In the genomic region with DNA sequence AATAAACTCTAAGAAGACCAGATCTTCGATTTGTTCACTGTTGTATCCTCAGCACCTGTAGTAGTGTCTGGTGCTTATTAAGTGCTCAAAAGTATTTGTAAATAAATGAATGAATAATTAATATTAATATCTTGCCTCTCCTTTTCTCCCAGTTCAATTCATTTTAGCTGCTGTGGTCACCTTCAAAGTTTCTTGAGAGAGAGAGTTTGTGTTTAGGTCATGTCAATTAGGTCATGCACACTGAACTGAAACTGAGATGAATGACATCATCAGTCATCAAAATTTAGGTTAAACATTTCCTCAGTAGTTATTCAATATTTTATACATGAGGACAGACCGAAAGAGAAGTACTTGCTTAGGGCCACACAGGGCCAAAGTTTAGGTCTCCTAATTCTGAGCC, we compare ENCODE assay signal across 22 cellular contexts.
DNase-seq lines count a peak whose midpoint lies in the region; ATAC-seq, FAIRE-seq and TF ChIP-seq lines count a peak whose summit lies in the region.
"Had no signal": no experiment of that assay in that cellular context is flagged by ENCODE, and none has a peak within 500 bp of the region (broad histone marks: within the 10 kb centered on the region; RNA-seq: fewer than 3 reads in every experiment).

No MANE protein-coding gene starts in this region.

- H3K79me2 ChIP-seq in HepG2 (ENCODE audit: insufficient read depth, low read length) (no peaks in the 10 kb centered on the region), Loucy (ENCODE audit: insufficient read depth, low read length) (no peaks in the 10 kb centered on the region)

- no peaks in the 10 kb centered on the region for H4K20me1 ChIP-seq in HepG2 (ENCODE audit: insufficient read depth, low read length)
- no peaks in the 10 kb centered on the region for H4K20me1 ChIP-seq in Loucy (ENCODE audit: insufficient read depth, low read length, poor library complexity, severe bottlenecking)

- H3K27ac ChIP-seq in HepG2 (ENCODE audit: extremely low read length, insufficient read depth, low read length) (no peak overlapping the region), right lobe of liver (no peak overlapping the region), breast epithelium (no peak overlapping the region)
- H3K27ac ChIP-seq: 22Rv1, suprapubic skin, WERI-Rb-1 had no signal

- no peak overlapping the region for H3K27ac Mint-ChIP-seq in activated CD4-positive, alpha-beta T cell treated with anti-CD3 and anti-CD28 coated beads, Interleukin-2, amount 10 ng/mL, durations not matched to agents 24 days and 14 days
- H3K27ac Mint-ChIP-seq: activated CD4-positive, alpha-beta memory T cell treated with anti-CD3 and anti-CD28 coated beads for 36 hours; activated naive CD8-positive, alpha-beta T cell; B cell; progenitor cell of endocrine pancreas; T-helper 1 cell treated with Interleukin-12 subunit alpha and Interleukin-12 subunit beta and Interleukin-4 antibody, amounts not matched to agents 30 μg/mL and 1 μg/mL, for 36 hours had no signal

- H3K4me3 Mint-ChIP-seq in activated CD4-positive, alpha-beta T cell treated with anti-CD3 and anti-CD28 coated beads, Interleukin-2, amount 10 ng/mL, durations not matched to agents 24 days and 14 days: no peak overlapping the region
- H3K4me3 Mint-ChIP-seq: activated CD4-positive, alpha-beta memory T cell treated with anti-CD3 and anti-CD28 coated beads for 36 hours; activated naive CD8-positive, alpha-beta T cell; B cell; nephron progenitor cell; T-helper 1 cell treated with Interleukin-12 subunit alpha and Interleukin-12 subunit beta and Interleukin-4 antibody, amounts not matched to agents 30 μg/mL and 1 μg/mL, for 36 hours had no signal

- intact Hi-C loops in HepG2 (cut with micrococcal nuclease; ENCODE audit: unreplicated experiment) (no loop called here), right lobe of liver (cut with DNase I) (no loop called here), breast epithelium (cut with DNase I; ENCODE audit: low total_unique reads) (no loop called here)
- intact Hi-C loops in activated CD4-positive, alpha-beta T cell treated with anti-CD3 and anti-CD28 coated beads, Interleukin-2, amount 10 ng/mL, durations not matched to agents 24 days and 14 days (cut with micrococcal nuclease): no loop called here

- H3K9me3 Mint-ChIP-seq in activated CD4-positive, alpha-beta T cell treated with anti-CD3 and anti-CD28 coated beads, Interleukin-2, amount 10 ng/mL, durations not matched to agents 24 days and 14 days: no peaks in the 10 kb centered on the region
- H3K9me3 Mint-ChIP-seq: activated CD4-positive, alpha-beta memory T cell treated with anti-CD3 and anti-CD28 coated beads for 36 hours; nephron progenitor cell; T-helper 1 cell treated with Interleukin-12 subunit alpha and Interleukin-12 subunit beta and Interleukin-4 antibody, amounts not matched to agents 30 μg/mL and 1 μg/mL, for 36 hours had no signal

- H3K4me3 ChIP-seq in HepG2 (replicated peaks in 1 of 3; ENCODE audit: insufficient read depth in 1 of 3, low read depth in 2 of 3, low read length in 3 of 3) (no peak overlapping the region), right lobe of liver (no peak overlapping the region), Loucy (ENCODE audit: low read length, poor library complexity, severe bottlenecking) (no peak overlapping the region), breast epithelium (no peak overlapping the region)
- H3K4me3 ChIP-seq: suprapubic skin had no signal

- FAIRE-seq in HepG2 (lab: Jason Lieb, UNC): no peak

- TF ChIP-seq CTCF in HepG2 (CRISPR knock-in tag; IDR thresholded peaks at IDR 0.05): no peak
- TF ChIP-seq CTCF in right lobe of liver (IDR thresholded peaks at IDR 0.05): no peak
- no peak for TF ChIP-seq CTCF in Loucy (conservative IDR thresholded peaks at IDR 0.05; ENCODE audit: low read length)
- no peak for TF ChIP-seq CTCF in breast epithelium (IDR thresholded peaks at IDR 0.05)

- CTCF ChIA-PET in HepG2 (lab: Yijun Ruan, JAX; ENCODE audit: low intra/inter-chr PET ratio, low total read pairs): no interaction called here

- no peak for TF ChIP-seq RAD21 in HepG2 (CRISPR knock-in tag; IDR thresholded peaks at IDR 0.05)

- TF ChIP-seq POLR2A in HepG2 (IDR thresholded peaks at IDR 0.05; ENCODE audit: insufficient read depth in 1 of 2, low read depth in 2 of 2, low read length in 2 of 2) (no peak), right lobe of liver (IDR thresholded peaks at IDR 0.05) (no peak), breast epithelium (IDR thresholded peaks at IDR 0.05) (no peak)

- H3K4me1 Mint-ChIP-seq in activated CD4-positive, alpha-beta T cell treated with anti-CD3 and anti-CD28 coated beads, Interleukin-2, amount 10 ng/mL, durations not matched to agents 24 days and 14 days: peaks cover 22% of the 10 kb centered on the region

- TF ChIP-seq EP300 in HepG2 (IDR thresholded peaks at IDR 0.05; ENCODE audit: low read depth in 2 of 2, low read length in 2 of 2): no peak
- no peak for TF ChIP-seq EP300 in HepG2 (CRISPR knock-in tag; IDR thresholded peaks at IDR 0.05; ENCODE audit: borderline replicate concordance)

- no peaks in the 10 kb centered on the region for H3K36me3 Mint-ChIP-seq in activated CD4-positive, alpha-beta T cell treated with anti-CD3 and anti-CD28 coated beads, Interleukin-2, amount 10 ng/mL, durations not matched to agents 24 days and 14 days (ENCODE audit: low read depth)
- H3K36me3 Mint-ChIP-seq: activated CD4-positive, alpha-beta memory T cell treated with anti-CD3 and anti-CD28 coated beads for 36 hours; activated naive CD8-positive, alpha-beta T cell had no signal

- no peak overlapping the region for H3K4me2 ChIP-seq in HepG2 (ENCODE audit: low read depth, low read length)
- no peak overlapping the region for H3K4me2 ChIP-seq in Loucy (ENCODE audit: low read depth, low read length, poor library complexity, severe bottlenecking)

- POLR2A ChIA-PET in HepG2 (lab: Yijun Ruan, JAX): no interaction called here

- DNase-seq in HepG2 (ENCODE audit: low spot score) (no peak), right lobe of liver (no peak), breast epithelium (ENCODE audit: low spot score in 2 of 2) (no peak)
- no peak for DNase-seq in stimulated activated CD4-positive, alpha-beta T cell treated with anti-CD3 and anti-CD28 coated beads, Interleukin-4, amount 100 ng/mL, for 24 hours
- DNase-seq in activated effector memory CD4-positive, alpha-beta T cell treated with Interleukin-2 at 50 U/mL for 16 hours: no peak
- DNase-seq in activated CD4-positive, alpha-beta T cell treated with anti-CD3 and anti-CD28 coated beads, Interleukin-2, amount 10 ng/mL, durations not matched to agents 24 days and 14 days: no peak
- DNase-seq: activated CD4-positive, alpha-beta memory T cell treated with anti-CD3 and anti-CD28 coated beads for 36 hours; activated T-cell treated with anti-CD3 and anti-CD28 coated beads, Interleukin-2, amount 50 U/mL, for 1 hour; hypothalamus; Karpas-422; NCI-H524 treated with DMSO at 0.1 percent for 48 hours; nephron progenitor cell; SHP77; WERI-Rb-1 had no signal

- H3F3A ChIP-seq in Loucy (ENCODE audit: low read depth): no peaks in the 10 kb centered on the region

- H2AFZ ChIP-seq in HepG2 (ENCODE audit: low read length): no peak overlapping the region
- H2AFZ ChIP-seq in Loucy (ENCODE audit: low read length): peak overlapping the region; percentile 80; the same call in 1 of the 2 replicates

- H3K27me3 ChIP-seq in HepG2 (ENCODE audit: control insufficient read depth in 1 of 2, insufficient read depth in 2 of 2, low read length in 2 of 2) (no peaks in the 10 kb centered on the region), right lobe of liver (no peaks in the 10 kb centered on the region), Loucy (ENCODE audit: insufficient read depth, low read length, poor library complexity, severe bottlenecking) (no peaks in the 10 kb centered on the region), breast epithelium (no peaks in the 10 kb centered on the region)
- H3K27me3 ChIP-seq: suprapubic skin had no signal

- H3K4me1 ChIP-seq in HepG2 (ENCODE audit: insufficient read depth, low read length): peaks cover 50% of the 10 kb centered on the region
- peaks cover 0 to 14% (median 4%) of the 10 kb centered on the region in 4 donors for H3K4me1 ChIP-seq in right lobe of liver
- peaks cover 55% of the 10 kb centered on the region for H3K4me1 ChIP-seq in Loucy (ENCODE audit: insufficient read depth, low read length, poor library complexity, severe bottlenecking)
- H3K4me1 ChIP-seq in breast epithelium: no peaks in the 10 kb centered on the region

- no TSS peak for BruUV-seq in HepG2 (replicated peaks; lab: Mats Ljungman, UMichigan)

- H3K9me2 ChIP-seq in Loucy (replicated peaks; ENCODE audit: low read depth, low read length): no peaks in the 10 kb centered on the region

- in situ Hi-C loops in HepG2 (cut with HindIII; ENCODE audit: extremely low pct_ligation_motif_present, low pct_unique_long_range_greater_than_20kb): no loop called here

- no peaks in the 10 kb centered on the region for H3K9me3 ChIP-seq in HepG2 (ENCODE audit: low read length)
- H3K9me3 ChIP-seq in right lobe of liver: no peaks in the 10 kb centered on the region
- no peaks in the 10 kb centered on the region for H3K9me3 ChIP-seq in Loucy (ENCODE audit: insufficient read depth, low read depth, low read length)
- H3K9me3 ChIP-seq in breast epithelium: no peaks in the 10 kb centered on the region
- H3K9me3 ChIP-seq: suprapubic skin had no signal

- 12% methylated on average over 2 of the region's 2 CpGs for WGBS in HepG2 (ENCODE audit: low lambda C conversion rate)
- WGBS in right lobe of liver (ENCODE audit: insufficient coverage, low coverage, low lambda C conversion rate, missing lambda C conversion rate): 51% methylated on average over 2 of the region's 2 CpGs

- H3K27me3 Mint-ChIP-seq in activated CD4-positive, alpha-beta T cell treated with anti-CD3 and anti-CD28 coated beads, Interleukin-2, amount 10 ng/mL, durations not matched to agents 24 days and 14 days: no peaks in the 10 kb centered on the region
- H3K27me3 Mint-ChIP-seq: activated CD4-positive, alpha-beta memory T cell treated with anti-CD3 and anti-CD28 coated beads for 36 hours; activated naive CD8-positive, alpha-beta T cell; B cell; progenitor cell of endocrine pancreas had no signal

- H3K9ac ChIP-seq in HepG2 (ENCODE audit: insufficient read depth, low read depth, low read length) (no peak overlapping the region), Loucy (ENCODE audit: low read depth, low read length, poor library complexity, severe bottlenecking) (no peak overlapping the region)

- H3K36me3 ChIP-seq in HepG2 (replicated peaks in 1 of 2; ENCODE audit: control insufficient read depth in 1 of 2, insufficient read depth in 2 of 2, low read length in 2 of 2) (no peaks in the 10 kb centered on the region), right lobe of liver (no peaks in the 10 kb centered on the region), Loucy (ENCODE audit: insufficient read depth, low read length) (no peaks in the 10 kb centered on the region), breast epithelium (no peaks in the 10 kb centered on the region)
- H3K36me3 ChIP-seq: suprapubic skin, WERI-Rb-1 had no signal

- ATAC-seq in HepG2 (no peak), right lobe of liver (no peak), HG02885 (IDR thresholded peaks at IDR 0.05; ENCODE audit: poor library complexity, unreplicated experiment) (peak; percentile 63)

TF ChIP-seq in HepG2, 621 proteins besides CTCF, POLR2A, EP300 and RAD21 (continues in another document):
- TF ChIP-seq ZNF180 (CRISPR knock-in tag; IDR thresholded peaks at IDR 0.05; ENCODE audit: borderline replicate concordance, low read depth) (no peak), ATF7 (IDR thresholded peaks at IDR 0.05) (peak; percentile 87), ATF7 (CRISPR knock-in tag; IDR thresholded peaks at IDR 0.05) (no peak)
